ENCODE assay signal across 1 cellular context in genomic region chr3:52782412-52783210, GRCh38.
TF ChIP-seq lines count a peak whose summit lies in the region.

No MANE protein-coding gene starts in this region.

TF ChIP-seq in HepG2, 621 proteins besides CTCF, POLR2A, EP300 and RAD21:
- no peak for TF ChIP-seq NFE2L2 (IDR thresholded peaks at IDR 0.05; ENCODE audit: low read length)
- no peak for TF ChIP-seq HMG20B (CRISPR knock-in tag; conservative IDR thresholded peaks at IDR 0.05)
- no peak for TF ChIP-seq ATF7-NPFF (CRISPR knock-in tag; IDR thresholded peaks at IDR 0.05; ENCODE audit: low read depth)
- no peak for TF ChIP-seq ZFP90 (CRISPR knock-in tag; IDR thresholded peaks at IDR 0.05; ENCODE audit: borderline replicate concordance)
- TF ChIP-seq ZNF20 (CRISPR knock-in tag; IDR thresholded peaks at IDR 0.05) = no peak
- TF ChIP-seq RBM22 (optimal IDR thresholded peaks at IDR 0.05; ENCODE audit: low read length) = no peak
- TF ChIP-seq RELA (CRISPR knock-in tag; IDR thresholded peaks at IDR 0.05) = no peak
- TF ChIP-seq HBP1 (CRISPR knock-in tag; IDR thresholded peaks at IDR 0.05; ENCODE audit: low read depth) = no peak
- no peak for TF ChIP-seq KDM5B (CRISPR knock-in tag; IDR thresholded peaks at IDR 0.05; ENCODE audit: borderline replicate concordance)
- no peak for TF ChIP-seq NCOA2 (CRISPR knock-in tag; IDR thresholded peaks at IDR 0.05)
- TF ChIP-seq PAXIP1 (CRISPR knock-in tag; conservative IDR thresholded peaks at IDR 0.05) = no peak
- TF ChIP-seq MEIS1 (CRISPR knock-in tag; IDR thresholded peaks at IDR 0.05; ENCODE audit: borderline replicate concordance) = no peak
- no peak for TF ChIP-seq ZNF629 (CRISPR knock-in tag; conservative IDR thresholded peaks at IDR 0.05)
- TF ChIP-seq ONECUT2 (CRISPR knock-in tag; IDR thresholded peaks at IDR 0.05) = no peak
- TF ChIP-seq HDAC6 (IDR thresholded peaks at IDR 0.05; ENCODE audit: low read depth, low read length) = no peak
- no peak for TF ChIP-seq FOXA1 (IDR thresholded peaks at IDR 0.05)
- no peak for TF ChIP-seq FOXA1 (CRISPR knock-in tag; IDR thresholded peaks at IDR 0.05)
- TF ChIP-seq ZNF576 (CRISPR knock-in tag; IDR thresholded peaks at IDR 0.05) = no peak
- TF ChIP-seq ATF3 (CRISPR knock-in tag; IDR thresholded peaks at IDR 0.05) = no peak
- TF ChIP-seq KMT2B (CRISPR knock-in tag; IDR thresholded peaks at IDR 0.05) = no peak
- TF ChIP-seq ZBTB42 (CRISPR knock-in tag; IDR thresholded peaks at IDR 0.05) = no peak
